ENCODE assay signal across 1 cellular context in genomic region chr12:96401061-96401871, GRCh38.
TF ChIP-seq lines count a peak whose summit lies in the region.

No MANE protein-coding gene starts in this region.

TF ChIP-seq in K562, 482 proteins besides CTCF, POLR2A, EP300 and RAD21 (continued from another document and continues in another):
- TF ChIP-seq, protein P1, sequence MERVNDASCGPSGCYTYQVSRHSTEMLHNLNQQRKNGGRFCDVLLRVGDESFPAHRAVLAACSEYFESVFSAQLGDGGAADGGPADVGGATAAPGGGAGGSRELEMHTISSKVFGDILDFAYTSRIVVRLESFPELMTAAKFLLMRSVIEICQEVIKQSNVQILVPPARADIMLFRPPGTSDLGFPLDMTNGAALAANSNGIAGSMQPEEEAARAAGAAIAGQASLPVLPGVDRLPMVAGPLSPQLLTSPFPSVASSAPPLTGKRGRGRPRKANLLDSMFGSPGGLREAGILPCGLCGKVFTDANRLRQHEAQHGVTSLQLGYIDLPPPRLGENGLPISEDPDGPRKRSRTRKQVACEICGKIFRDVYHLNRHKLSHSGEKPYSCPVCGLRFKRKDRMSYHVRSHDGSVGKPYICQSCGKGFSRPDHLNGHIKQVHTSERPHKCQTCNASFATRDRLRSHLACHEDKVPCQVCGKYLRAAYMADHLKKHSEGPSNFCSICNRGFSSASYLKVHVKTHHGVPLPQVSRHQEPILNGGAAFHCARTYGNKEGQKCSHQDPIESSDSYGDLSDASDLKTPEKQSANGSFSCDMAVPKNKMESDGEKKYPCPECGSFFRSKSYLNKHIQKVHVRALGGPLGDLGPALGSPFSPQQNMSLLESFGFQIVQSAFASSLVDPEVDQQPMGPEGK (CRISPR knock-in tag; IDR thresholded peaks at IDR 0.05; ENCODE audit: borderline replicate concordance) = no peak
- TF ChIP-seq, protein P2, sequence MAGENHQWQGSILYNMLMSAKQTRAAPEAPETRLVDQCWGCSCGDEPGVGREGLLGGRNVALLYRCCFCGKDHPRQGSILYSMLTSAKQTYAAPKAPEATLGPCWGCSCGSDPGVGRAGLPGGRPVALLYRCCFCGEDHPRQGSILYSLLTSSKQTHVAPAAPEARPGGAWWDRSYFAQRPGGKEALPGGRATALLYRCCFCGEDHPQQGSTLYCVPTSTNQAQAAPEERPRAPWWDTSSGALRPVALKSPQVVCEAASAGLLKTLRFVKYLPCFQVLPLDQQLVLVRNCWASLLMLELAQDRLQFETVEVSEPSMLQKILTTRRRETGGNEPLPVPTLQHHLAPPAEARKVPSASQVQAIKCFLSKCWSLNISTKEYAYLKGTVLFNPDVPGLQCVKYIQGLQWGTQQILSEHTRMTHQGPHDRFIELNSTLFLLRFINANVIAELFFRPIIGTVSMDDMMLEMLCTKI (IDR thresholded peaks at IDR 0.05; ENCODE audit: partially characterized antibody) = no peak
- TF ChIP-seq EHMT2 (IDR thresholded peaks at IDR 0.05) = no peak
- TF ChIP-seq, protein P3, sequence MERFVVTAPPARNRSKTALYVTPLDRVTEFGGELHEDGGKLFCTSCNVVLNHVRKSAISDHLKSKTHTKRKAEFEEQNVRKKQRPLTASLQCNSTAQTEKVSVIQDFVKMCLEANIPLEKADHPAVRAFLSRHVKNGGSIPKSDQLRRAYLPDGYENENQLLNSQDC (CRISPR knock-in tag; IDR thresholded peaks at IDR 0.05) = no peak; the same call in 1 of the 2 replicates
- no peak for TF ChIP-seq TSC22D4 (tag; IDR thresholded peaks at IDR 0.05)
- TF ChIP-seq EP400 (IDR thresholded peaks at IDR 0.05) = peak; percentile 44; the same call in 1 of the 2 replicates
- no peak for TF ChIP-seq MYBL2 (IDR thresholded peaks at IDR 0.05; ENCODE audit: low read depth)
- no peak for TF ChIP-seq MYBL2 (CRISPR knock-in tag; IDR thresholded peaks at IDR 0.05; ENCODE audit: borderline replicate concordance)
- TF ChIP-seq RNF2 (IDR thresholded peaks at IDR 0.05) = no peak
- no peak for TF ChIP-seq MEF2A (IDR thresholded peaks at IDR 0.05; ENCODE audit: control insufficient read depth, low read depth, low read length)
- no peak for TF ChIP-seq ZBTB9 (CRISPR knock-in tag; IDR thresholded peaks at IDR 0.05)
- TF ChIP-seq USF1 (CRISPR knock-in tag; IDR thresholded peaks at IDR 0.05) = no peak
- 0 out of 2 replicates have a peak, but pooled peaks have one; percentile 31 for TF ChIP-seq ETV5 (CRISPR knock-in tag; IDR thresholded peaks at IDR 0.05; ENCODE audit: low read depth)
- no peak for TF ChIP-seq NONO (IDR thresholded peaks at IDR 0.05; ENCODE audit: low read depth in 2 of 2, low read length in 1 of 2)
- TF ChIP-seq, protein P4, sequence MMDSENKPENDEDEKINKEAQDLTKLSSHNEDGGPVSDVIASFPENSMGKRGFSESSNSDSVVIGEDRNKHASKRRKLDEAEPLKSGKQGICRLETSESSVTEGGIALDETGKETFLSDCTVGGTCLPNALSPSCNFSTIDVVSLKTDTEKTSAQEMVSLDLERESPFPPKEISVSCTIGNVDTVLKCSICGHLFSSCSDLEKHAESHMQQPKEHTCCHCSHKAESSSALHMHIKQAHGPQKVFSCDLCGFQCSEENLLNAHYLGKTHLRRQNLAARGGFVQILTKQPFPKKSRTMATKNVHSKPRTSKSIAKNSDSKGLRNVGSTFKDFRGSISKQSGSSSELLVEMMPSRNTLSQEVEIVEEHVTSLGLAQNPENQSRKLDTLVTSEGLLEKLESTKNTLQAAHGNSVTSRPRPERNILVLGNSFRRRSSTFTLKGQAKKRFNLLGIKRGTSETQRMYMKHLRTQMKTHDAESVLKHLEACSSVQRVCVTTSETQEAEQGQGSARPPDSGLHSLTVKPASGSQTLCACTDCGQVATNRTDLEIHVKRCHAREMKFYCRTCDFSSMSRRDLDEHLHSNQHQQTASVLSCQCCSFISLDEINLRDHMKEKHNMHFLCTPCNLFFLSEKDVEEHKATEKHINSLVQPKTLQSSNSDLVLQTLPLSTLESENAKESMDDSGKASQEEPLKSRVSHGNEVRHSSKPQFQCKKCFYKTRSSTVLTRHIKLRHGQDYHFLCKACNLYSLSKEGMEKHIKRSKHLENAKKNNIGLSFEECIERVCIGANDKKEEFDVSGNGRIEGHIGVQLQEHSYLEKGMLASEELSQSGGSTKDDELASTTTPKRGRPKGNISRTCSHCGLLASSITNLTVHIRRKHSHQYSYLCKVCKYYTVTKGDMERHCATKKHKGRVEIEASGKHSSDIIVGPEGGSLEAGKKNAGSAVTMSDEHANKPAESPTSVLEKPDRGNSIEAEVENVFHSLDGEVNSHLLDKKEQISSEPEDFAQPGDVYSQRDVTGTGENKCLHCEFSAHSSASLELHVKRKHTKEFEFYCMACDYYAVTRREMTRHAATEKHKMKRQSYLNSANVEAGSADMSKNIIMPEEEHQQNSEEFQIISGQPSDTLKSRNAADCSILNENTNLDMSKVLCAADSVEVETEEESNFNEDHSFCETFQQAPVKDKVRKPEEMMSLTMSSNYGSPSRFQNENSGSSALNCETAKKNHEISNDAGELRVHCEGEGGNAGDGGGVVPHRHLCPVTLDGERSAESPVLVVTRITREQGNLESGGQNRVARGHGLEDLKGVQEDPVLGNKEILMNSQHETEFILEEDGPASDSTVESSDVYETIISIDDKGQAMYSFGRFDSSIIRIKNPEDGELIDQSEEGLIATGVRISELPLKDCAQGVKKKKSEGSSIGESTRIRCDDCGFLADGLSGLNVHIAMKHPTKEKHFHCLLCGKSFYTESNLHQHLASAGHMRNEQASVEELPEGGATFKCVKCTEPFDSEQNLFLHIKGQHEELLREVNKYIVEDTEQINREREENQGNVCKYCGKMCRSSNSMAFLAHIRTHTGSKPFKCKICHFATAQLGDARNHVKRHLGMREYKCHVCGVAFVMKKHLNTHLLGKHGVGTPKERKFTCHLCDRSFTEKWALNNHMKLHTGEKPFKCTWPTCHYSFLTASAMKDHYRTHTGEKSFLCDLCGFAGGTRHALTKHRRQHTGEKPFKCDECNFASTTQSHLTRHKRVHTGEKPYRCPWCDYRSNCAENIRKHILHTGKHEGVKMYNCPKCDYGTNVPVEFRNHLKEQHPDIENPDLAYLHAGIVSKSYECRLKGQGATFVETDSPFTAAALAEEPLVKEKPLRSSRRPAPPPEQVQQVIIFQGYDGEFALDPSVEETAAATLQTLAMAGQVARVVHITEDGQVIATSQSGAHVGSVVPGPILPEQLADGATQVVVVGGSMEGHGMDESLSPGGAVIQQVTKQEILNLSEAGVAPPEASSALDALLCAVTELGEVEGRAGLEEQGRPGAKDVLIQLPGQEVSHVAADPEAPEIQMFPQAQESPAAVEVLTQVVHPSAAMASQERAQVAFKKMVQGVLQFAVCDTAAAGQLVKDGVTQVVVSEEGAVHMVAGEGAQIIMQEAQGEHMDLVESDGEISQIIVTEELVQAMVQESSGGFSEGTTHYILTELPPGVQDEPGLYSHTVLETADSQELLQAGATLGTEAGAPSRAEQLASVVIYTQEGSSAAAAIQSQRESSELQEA (IDR thresholded peaks at IDR 0.05; ENCODE audit: low read depth) = no peak
- TF ChIP-seq TGIF2 (CRISPR knock-in tag; IDR thresholded peaks at IDR 0.05) = no peak
- TF ChIP-seq NR1H2 (CRISPR knock-in tag; IDR thresholded peaks at IDR 0.05) = no peak
- no peak for TF ChIP-seq ZNF699 (CRISPR knock-in tag; IDR thresholded peaks at IDR 0.05; ENCODE audit: insufficient replicate concordance)
- TF ChIP-seq SP2 (IDR thresholded peaks at IDR 0.05; ENCODE audit: extremely low read depth, low read depth, low read length, poor library complexity, severe bottlenecking) = no peak
- no peak; the same call in 1 of the 2 replicates for TF ChIP-seq MBD2 (IDR thresholded peaks at IDR 0.05; ENCODE audit: borderline replicate concordance, low read depth)
- no peak for TF ChIP-seq EZH2 (IDR thresholded peaks at IDR 0.05; ENCODE audit: borderline replicate concordance, low read depth, low read length)
- TF ChIP-seq HMG20A (CRISPR knock-in tag; conservative IDR thresholded peaks at IDR 0.05) = no peak
- no peak for TF ChIP-seq MCM3 (IDR thresholded peaks at IDR 0.05)
- TF ChIP-seq CBX5 (IDR thresholded peaks at IDR 0.05; ENCODE audit: borderline replicate concordance, low read depth) = no peak
- TF ChIP-seq ZNF551 (CRISPR knock-in tag; IDR thresholded peaks at IDR 0.05) = no peak
- TF ChIP-seq SRSF1 (IDR thresholded peaks at IDR 0.05; ENCODE audit: low read depth, low read length) = no peak
- TF ChIP-seq SMAD4 (CRISPR knock-in tag; conservative IDR thresholded peaks at IDR 0.05) = no peak
- TF ChIP-seq ID3 (CRISPR knock-in tag; IDR thresholded peaks at IDR 0.05) = no peak
- TF ChIP-seq ID3 (tag; IDR thresholded peaks at IDR 0.05) = no peak
- TF ChIP-seq, protein P5, sequence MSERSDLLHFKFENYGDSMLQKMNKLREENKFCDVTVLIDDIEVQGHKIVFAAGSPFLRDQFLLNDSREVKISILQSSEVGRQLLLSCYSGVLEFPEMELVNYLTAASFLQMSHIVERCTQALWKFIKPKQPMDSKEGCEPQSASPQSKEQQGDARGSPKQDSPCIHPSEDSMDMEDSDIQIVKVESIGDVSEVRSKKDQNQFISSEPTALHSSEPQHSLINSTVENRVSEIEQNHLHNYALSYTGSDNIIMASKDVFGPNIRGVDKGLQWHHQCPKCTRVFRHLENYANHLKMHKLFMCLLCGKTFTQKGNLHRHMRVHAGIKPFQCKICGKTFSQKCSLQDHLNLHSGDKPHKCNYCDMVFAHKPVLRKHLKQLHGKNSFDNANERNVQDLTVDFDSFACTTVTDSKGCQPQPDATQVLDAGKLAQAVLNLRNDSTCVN (CRISPR knock-in tag; IDR thresholded peaks at IDR 0.05) = no peak
- no peak for TF ChIP-seq ZNF764 (CRISPR knock-in tag; IDR thresholded peaks at IDR 0.05; ENCODE audit: low read depth)
- TF ChIP-seq RBM15 (IDR thresholded peaks at IDR 0.05; ENCODE audit: insufficient read depth, low read length) = no peak
- no peak for TF ChIP-seq ZNF584 (CRISPR knock-in tag; IDR thresholded peaks at IDR 0.05; ENCODE audit: low read depth)
- TF ChIP-seq NR2F6 (CRISPR knock-in tag; IDR thresholded peaks at IDR 0.05) = no peak
- TF ChIP-seq FOXJ2 (tag; IDR thresholded peaks at IDR 0.05) = 0 out of 2 replicates have a peak, but pooled peaks have one; percentile 33
- TF ChIP-seq ATF3 (IDR thresholded peaks at IDR 0.05) = no peak
- no peak for TF ChIP-seq ATF3 (CRISPR knock-in tag; conservative IDR thresholded peaks at IDR 0.05)
- 0 out of 2 replicates have a peak, but pooled peaks have one; percentile 52 for TF ChIP-seq POLR2H (tag; IDR thresholded peaks at IDR 0.05; ENCODE audit: low read depth)
- TF ChIP-seq BMI1 (IDR thresholded peaks at IDR 0.05; ENCODE audit: low read length) = no peak
- TF ChIP-seq SRSF3 (IDR thresholded peaks at IDR 0.05; ENCODE audit: insufficient read depth, low read length) = no peak
- TF ChIP-seq, protein P6, sequence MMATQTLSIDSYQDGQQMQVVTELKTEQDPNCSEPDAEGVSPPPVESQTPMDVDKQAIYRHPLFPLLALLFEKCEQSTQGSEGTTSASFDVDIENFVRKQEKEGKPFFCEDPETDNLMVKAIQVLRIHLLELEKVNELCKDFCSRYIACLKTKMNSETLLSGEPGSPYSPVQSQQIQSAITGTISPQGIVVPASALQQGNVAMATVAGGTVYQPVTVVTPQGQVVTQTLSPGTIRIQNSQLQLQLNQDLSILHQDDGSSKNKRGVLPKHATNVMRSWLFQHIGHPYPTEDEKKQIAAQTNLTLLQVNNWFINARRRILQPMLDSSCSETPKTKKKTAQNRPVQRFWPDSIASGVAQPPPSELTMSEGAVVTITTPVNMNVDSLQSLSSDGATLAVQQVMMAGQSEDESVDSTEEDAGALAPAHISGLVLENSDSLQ (IDR thresholded peaks at IDR 0.05) = peak; percentile 86
- TF ChIP-seq ZNF717 (CRISPR knock-in tag; IDR thresholded peaks at IDR 0.05) = no peak
- no peak for TF ChIP-seq MCM5 (IDR thresholded peaks at IDR 0.05; ENCODE audit: low read depth)
- no peak for TF ChIP-seq NFXL1 (CRISPR knock-in tag; IDR thresholded peaks at IDR 0.05)
- TF ChIP-seq TOE1 (IDR thresholded peaks at IDR 0.05; ENCODE audit: borderline replicate concordance) = no peak
- TF ChIP-seq TOE1 (CRISPR knock-in tag; IDR thresholded peaks at IDR 0.05; ENCODE audit: borderline replicate concordance, low read depth) = no peak
- TF ChIP-seq SREBF1 (IDR thresholded peaks at IDR 0.05; ENCODE audit: borderline replicate concordance, low read depth, low read length) = no peak
- no peak for TF ChIP-seq ZBTB7A (IDR thresholded peaks at IDR 0.05; ENCODE audit: borderline replicate concordance, control insufficient read depth, low read depth, low read length)
